ENCODE assay signal across 1 cellular context in the genomic region with DNA sequence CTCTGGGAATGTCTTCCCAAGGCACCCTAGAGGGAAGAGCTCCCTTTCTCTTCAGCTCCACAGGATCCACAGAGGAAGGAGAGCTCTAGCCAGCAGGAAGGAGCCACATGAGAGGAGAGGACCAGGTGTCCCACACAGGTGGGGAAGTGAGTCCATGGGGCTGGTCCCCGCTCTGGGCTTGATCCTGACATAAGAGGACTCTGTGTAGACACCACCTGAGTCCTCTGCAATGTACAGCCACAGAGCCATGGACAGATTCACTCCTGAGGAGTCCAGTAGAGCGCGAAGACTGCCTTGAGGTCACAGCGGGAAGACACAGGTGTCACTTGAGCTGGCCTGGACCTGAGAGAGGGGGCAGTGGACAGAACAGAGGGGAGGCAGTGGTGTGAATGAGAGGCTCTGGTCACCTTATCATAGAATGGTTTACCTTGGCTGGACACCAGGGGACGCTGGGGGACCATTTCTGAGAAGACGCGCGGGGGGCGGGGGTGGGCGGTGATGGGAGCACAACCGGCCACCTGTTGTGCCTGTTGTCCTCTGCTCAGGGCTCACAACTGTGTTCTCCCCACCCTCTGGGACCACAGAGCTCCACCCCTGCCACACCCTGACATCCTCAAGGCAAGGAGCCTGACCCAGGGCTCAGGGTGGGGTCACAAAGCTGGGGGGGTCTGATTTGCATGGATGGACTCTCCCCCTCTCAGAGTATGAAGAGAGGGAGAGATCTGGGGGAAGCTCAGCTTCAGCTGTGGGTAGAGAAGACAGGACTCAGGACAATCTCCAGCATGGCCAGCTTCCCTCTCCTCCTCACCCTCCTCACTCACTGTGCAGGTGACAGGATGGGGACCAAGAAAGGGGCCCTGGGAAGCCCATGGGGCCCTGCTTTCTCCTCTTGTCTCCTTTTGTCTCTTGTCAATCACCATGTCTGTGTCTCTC.
A peak's percentile ranks its signal among the peaks of the same experiment; 100 is the strongest.
TF ChIP-seq lines count a peak whose summit lies in the region.

No MANE protein-coding gene starts in this region.

TF ChIP-seq in HEK293, 187 proteins besides CTCF, POLR2A, EP300 and RAD21 (continued from another document):
- TF ChIP-seq, protein P1, sequence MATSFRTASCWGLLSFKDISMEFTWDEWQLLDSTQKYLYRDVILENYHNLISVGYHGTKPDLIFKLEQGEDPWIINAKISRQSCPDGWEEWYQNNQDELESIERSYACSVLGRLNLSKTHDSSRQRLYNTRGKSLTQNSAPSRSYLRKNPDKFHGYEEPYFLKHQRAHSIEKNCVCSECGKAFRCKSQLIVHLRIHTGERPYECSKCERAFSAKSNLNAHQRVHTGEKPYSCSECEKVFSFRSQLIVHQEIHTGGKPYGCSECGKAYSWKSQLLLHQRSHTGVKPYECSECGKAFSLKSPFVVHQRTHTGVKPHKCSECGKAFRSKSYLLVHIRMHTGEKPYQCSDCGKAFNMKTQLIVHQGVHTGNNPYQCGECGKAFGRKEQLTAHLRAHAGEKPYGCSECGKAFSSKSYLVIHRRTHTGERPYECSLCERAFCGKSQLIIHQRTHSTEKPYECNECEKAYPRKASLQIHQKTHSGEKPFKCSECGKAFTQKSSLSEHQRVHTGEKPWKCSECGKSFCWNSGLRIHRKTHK (tag by site-specific recombination; IDR thresholded peaks at IDR 0.05) = no peak
- TF ChIP-seq ZNF335 (tag by site-specific recombination; conservative IDR thresholded peaks at IDR 0.05) (no peak), HOXC10 (CRISPR knock-in tag; IDR thresholded peaks at IDR 0.05) (no peak), SETDB1 (IDR thresholded peaks at IDR 0.05; ENCODE audit: insufficient read length, low read length) (no peak), HOXA7 (CRISPR knock-in tag; IDR thresholded peaks at IDR 0.05; ENCODE audit: borderline replicate concordance) (no peak), GLIS2 (tag by site-specific recombination; IDR thresholded peaks at IDR 0.05) (peak; percentile 48; the same call in 1 of the 2 replicates), ZNF629 (tag by site-specific recombination; IDR thresholded peaks at IDR 0.05) (no peak), MZF1 (tag by site-specific recombination; IDR thresholded peaks at IDR 0.05; ENCODE audit: borderline replicate concordance) (no peak), ZNF354C (tag by site-specific recombination; IDR thresholded peaks at IDR 0.05; ENCODE audit: borderline replicate concordance, low read depth) (no peak), REPIN1 (tag by site-specific recombination; IDR thresholded peaks at IDR 0.05; ENCODE audit: low read depth) (no peak), GLIS1 (tag by site-specific recombination; IDR thresholded peaks at IDR 0.05) (peak; percentile 34; the same call in 1 of the 2 replicates), ZNF473 (tag by site-specific recombination; IDR thresholded peaks at IDR 0.05) (no peak), ZNF768 (tag by site-specific recombination; IDR thresholded peaks at IDR 0.05) (no peak), ZNF214 (tag by site-specific recombination; IDR thresholded peaks at IDR 0.05; ENCODE audit: borderline replicate concordance) (no peak), SCRT2 (tag by site-specific recombination; IDR thresholded peaks at IDR 0.05) (peak; percentile 50; the same call in 1 of the 2 replicates), PRDM1 (tag by site-specific recombination; IDR thresholded peaks at IDR 0.05) (no peak), ZNF391 (tag by site-specific recombination; IDR thresholded peaks at IDR 0.05; ENCODE audit: borderline replicate concordance, low read depth) (no peak), GFI1B (tag by site-specific recombination; IDR thresholded peaks at IDR 0.05) (no peak), ZNF202 (tag by site-specific recombination; IDR thresholded peaks at IDR 0.05; ENCODE audit: borderline replicate concordance) (no peak), ZNF157 (tag by site-specific recombination; IDR thresholded peaks at IDR 0.05) (no peak), ZNF654 (tag by site-specific recombination; IDR thresholded peaks at IDR 0.05; ENCODE audit: low read depth) (0 out of 2 replicates have a peak, but pooled peaks have one; percentile 13), ZNF624 (tag by site-specific recombination; IDR thresholded peaks at IDR 0.05) (no peak), ZNF549 (tag by site-specific recombination; IDR thresholded peaks at IDR 0.05) (no peak), ZNF596 (tag by site-specific recombination; IDR thresholded peaks at IDR 0.05) (no peak), SP2 (tag by site-specific recombination; IDR thresholded peaks at IDR 0.05) (no peak), ZNF433 (tag by site-specific recombination; IDR thresholded peaks at IDR 0.05; ENCODE audit: low read depth) (no peak), ZNF837 (tag by site-specific recombination; IDR thresholded peaks at IDR 0.05) (no peak), ZFHX2 (tag by site-specific recombination; conservative IDR thresholded peaks at IDR 0.05) (0 out of 2 replicates have a peak, but pooled peaks have one; percentile 25), ZEB2 (tag by site-specific recombination; IDR thresholded peaks at IDR 0.05) (no peak), ZBTB21 (tag by site-specific recombination; IDR thresholded peaks at IDR 0.05) (no peak), ZNF830 (tag by site-specific recombination; IDR thresholded peaks at IDR 0.05; ENCODE audit: low read depth) (no peak), ZNF175 (tag by site-specific recombination; IDR thresholded peaks at IDR 0.05) (no peak), ZNF792 (tag by site-specific recombination; IDR thresholded peaks at IDR 0.05) (no peak), ZNF664 (tag by site-specific recombination; IDR thresholded peaks at IDR 0.05) (no peak), ZFP41 (tag by site-specific recombination; IDR thresholded peaks at IDR 0.05; ENCODE audit: borderline replicate concordance) (no peak), TRIM28 (IDR thresholded peaks at IDR 0.05; ENCODE audit: borderline replicate concordance, low read length) (no peak), ZNF140 (tag by site-specific recombination; IDR thresholded peaks at IDR 0.05) (no peak)
- TF ChIP-seq, protein P2, sequence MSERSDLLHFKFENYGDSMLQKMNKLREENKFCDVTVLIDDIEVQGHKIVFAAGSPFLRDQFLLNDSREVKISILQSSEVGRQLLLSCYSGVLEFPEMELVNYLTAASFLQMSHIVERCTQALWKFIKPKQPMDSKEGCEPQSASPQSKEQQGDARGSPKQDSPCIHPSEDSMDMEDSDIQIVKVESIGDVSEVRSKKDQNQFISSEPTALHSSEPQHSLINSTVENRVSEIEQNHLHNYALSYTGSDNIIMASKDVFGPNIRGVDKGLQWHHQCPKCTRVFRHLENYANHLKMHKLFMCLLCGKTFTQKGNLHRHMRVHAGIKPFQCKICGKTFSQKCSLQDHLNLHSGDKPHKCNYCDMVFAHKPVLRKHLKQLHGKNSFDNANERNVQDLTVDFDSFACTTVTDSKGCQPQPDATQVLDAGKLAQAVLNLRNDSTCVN (tag by site-specific recombination; optimal IDR thresholded peaks at IDR 0.05) = no peak
- TF ChIP-seq, protein P3, sequence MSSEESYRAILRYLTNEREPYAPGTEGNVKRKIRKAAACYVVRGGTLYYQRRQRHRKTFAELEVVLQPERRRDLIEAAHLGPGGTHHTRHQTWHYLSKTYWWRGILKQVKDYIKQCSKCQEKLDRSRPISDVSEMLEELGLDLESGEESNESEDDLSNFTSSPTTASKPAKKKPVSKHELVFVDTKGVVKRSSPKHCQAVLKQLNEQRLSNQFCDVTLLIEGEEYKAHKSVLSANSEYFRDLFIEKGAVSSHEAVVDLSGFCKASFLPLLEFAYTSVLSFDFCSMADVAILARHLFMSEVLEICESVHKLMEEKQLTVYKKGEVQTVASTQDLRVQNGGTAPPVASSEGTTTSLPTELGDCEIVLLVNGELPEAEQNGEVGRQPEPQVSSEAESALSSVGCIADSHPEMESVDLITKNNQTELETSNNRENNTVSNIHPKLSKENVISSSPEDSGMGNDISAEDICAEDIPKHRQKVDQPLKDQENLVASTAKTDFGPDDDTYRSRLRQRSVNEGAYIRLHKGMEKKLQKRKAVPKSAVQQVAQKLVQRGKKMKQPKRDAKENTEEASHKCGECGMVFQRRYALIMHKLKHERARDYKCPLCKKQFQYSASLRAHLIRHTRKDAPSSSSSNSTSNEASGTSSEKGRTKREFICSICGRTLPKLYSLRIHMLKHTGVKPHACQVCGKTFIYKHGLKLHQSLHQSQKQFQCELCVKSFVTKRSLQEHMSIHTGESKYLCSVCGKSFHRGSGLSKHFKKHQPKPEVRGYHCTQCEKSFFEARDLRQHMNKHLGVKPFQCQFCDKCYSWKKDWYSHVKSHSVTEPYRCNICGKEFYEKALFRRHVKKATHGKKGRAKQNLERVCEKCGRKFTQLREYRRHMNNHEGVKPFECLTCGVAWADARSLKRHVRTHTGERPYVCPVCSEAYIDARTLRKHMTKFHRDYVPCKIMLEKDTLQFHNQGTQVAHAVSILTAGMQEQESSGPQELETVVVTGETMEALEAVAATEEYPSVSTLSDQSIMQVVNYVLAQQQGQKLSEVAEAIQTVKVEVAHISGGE (tag by site-specific recombination; conservative IDR thresholded peaks at IDR 0.05; ENCODE audit: low read depth) = no peak
- TF ChIP-seq, protein P4, sequence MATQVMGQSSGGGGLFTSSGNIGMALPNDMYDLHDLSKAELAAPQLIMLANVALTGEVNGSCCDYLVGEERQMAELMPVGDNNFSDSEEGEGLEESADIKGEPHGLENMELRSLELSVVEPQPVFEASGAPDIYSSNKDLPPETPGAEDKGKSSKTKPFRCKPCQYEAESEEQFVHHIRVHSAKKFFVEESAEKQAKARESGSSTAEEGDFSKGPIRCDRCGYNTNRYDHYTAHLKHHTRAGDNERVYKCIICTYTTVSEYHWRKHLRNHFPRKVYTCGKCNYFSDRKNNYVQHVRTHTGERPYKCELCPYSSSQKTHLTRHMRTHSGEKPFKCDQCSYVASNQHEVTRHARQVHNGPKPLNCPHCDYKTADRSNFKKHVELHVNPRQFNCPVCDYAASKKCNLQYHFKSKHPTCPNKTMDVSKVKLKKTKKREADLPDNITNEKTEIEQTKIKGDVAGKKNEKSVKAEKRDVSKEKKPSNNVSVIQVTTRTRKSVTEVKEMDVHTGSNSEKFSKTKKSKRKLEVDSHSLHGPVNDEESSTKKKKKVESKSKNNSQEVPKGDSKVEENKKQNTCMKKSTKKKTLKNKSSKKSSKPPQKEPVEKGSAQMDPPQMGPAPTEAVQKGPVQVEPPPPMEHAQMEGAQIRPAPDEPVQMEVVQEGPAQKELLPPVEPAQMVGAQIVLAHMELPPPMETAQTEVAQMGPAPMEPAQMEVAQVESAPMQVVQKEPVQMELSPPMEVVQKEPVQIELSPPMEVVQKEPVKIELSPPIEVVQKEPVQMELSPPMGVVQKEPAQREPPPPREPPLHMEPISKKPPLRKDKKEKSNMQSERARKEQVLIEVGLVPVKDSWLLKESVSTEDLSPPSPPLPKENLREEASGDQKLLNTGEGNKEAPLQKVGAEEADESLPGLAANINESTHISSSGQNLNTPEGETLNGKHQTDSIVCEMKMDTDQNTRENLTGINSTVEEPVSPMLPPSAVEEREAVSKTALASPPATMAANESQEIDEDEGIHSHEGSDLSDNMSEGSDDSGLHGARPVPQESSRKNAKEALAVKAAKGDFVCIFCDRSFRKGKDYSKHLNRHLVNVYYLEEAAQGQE (tag by site-specific recombination; IDR thresholded peaks at IDR 0.05) = no peak
- TF ChIP-seq, protein P5, sequence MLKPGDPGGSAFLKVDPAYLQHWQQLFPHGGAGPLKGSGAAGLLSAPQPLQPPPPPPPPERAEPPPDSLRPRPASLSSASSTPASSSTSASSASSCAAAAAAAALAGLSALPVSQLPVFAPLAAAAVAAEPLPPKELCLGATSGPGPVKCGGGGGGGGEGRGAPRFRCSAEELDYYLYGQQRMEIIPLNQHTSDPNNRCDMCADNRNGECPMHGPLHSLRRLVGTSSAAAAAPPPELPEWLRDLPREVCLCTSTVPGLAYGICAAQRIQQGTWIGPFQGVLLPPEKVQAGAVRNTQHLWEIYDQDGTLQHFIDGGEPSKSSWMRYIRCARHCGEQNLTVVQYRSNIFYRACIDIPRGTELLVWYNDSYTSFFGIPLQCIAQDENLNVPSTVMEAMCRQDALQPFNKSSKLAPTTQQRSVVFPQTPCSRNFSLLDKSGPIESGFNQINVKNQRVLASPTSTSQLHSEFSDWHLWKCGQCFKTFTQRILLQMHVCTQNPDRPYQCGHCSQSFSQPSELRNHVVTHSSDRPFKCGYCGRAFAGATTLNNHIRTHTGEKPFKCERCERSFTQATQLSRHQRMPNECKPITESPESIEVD (tag by site-specific recombination; IDR thresholded peaks at IDR 0.05) = no peak
- TF ChIP-seq, protein P6, sequence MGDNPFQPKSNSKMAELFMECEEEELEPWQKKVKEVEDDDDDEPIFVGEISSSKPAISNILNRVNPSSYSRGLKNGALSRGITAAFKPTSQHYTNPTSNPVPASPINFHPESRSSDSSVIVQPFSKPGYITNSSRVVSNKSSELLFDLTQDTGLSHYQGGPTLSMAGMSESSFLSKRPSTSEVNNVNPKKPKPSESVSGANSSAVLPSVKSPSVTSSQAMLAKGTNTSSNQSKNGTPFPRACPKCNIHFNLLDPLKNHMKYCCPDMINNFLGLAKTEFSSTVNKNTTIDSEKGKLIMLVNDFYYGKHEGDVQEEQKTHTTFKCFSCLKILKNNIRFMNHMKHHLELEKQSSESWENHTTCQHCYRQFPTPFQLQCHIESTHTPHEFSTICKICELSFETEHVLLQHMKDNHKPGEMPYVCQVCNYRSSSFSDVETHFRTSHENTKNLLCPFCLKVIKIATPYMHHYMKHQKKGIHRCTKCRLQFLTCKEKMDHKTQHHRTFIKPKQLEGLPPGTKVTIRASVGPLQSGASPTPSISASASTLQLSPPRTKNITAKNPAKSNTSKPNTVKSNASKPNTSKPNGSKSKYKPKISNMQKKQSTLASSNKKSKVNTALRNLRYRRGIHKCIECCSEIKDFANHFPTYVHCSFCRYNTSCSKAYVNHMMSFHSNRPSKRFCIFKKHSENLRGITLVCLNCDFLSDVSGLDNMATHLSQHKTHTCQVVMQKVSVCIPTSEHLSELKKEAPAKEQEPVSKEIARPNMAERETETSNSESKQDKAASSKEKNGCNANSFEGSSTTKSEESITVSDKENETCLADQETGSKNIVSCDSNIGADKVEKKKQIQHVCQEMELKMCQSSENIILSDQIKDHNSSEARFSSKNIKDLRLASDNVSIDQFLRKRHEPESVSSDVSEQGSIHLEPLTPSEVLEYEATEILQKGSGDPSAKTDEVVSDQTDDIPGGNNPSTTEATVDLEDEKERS (tag by site-specific recombination; IDR thresholded peaks at IDR 0.05) = no peak
